Comparison of ENCODE assay signal across 10 cellular contexts in genomic region chr3:16496008-16496407, GRCh38. TPM values are rescaled to one million over a fixed set of nuclear protein-coding genes. Genes with fewer than 3 reads are reported as not detected.
A peak's percentile ranks its signal among the peaks of the same experiment; 100 is the strongest.
DNase-seq lines count a peak whose midpoint lies in the region; ATAC-seq and TF ChIP-seq lines count a peak whose summit lies in the region.
"Had no signal": no experiment of that assay in that cellular context is flagged by ENCODE, and none has a peak within 500 bp of the region (broad histone marks: within the 10 kb centered on the region; RNA-seq: fewer than 3 reads in every experiment).

No MANE protein-coding gene starts in this region.

- H3K4me3 Mint-ChIP-seq in glutamatergic neuron (ENCODE audit: unreplicated experiment) = no peak overlapping the region
- no peak overlapping the region for H3K4me3 Mint-ChIP-seq in nephron progenitor cell

- no peak for TF ChIP-seq CTCF in esophagus muscularis mucosa (IDR thresholded peaks at IDR 0.05)
- no peak for TF ChIP-seq CTCF in glutamatergic neuron (IDR thresholded peaks at IDR 0.05; ENCODE audit: partially characterized antibody, unreplicated experiment)
- TF ChIP-seq CTCF in colonic mucosa (IDR thresholded peaks at IDR 0.05) = no peak
- TF ChIP-seq CTCF in nephron progenitor cell (IDR thresholded peaks at IDR 0.05) = no peak

- H3K36me3 ChIP-seq in esophagus muscularis mucosa = peaks cover 0 to 32% (median 15%) of the 10 kb centered on the region in 4 donors
- no peaks in the 10 kb centered on the region for H3K36me3 ChIP-seq in colonic mucosa

- H3K4me1 ChIP-seq in esophagus muscularis mucosa = peaks cover 18 to 70% (median 52%) of the 10 kb centered on the region in 4 donors
- H3K4me1 ChIP-seq in colonic mucosa = no peaks in the 10 kb centered on the region

- DNase-seq in esophagus muscularis mucosa (ENCODE audit: extremely low spot score) = no peak
- DNase-seq in glutamatergic neuron = no peak
- no peak for DNase-seq in colonic mucosa
- no peak for DNase-seq in nephron progenitor cell
- DNase-seq: activated CD4-positive, alpha-beta T cell treated with anti-CD3 and anti-CD28 coated beads, Interleukin-2, amount 50 U/mL, for 4 hours; head of caudate nucleus; NCI-H1417 treated with DMSO at 0.1 percent for 48 hours had no signal

- H3K27me3 Mint-ChIP-seq in glutamatergic neuron (ENCODE audit: unreplicated experiment) (no peaks in the 10 kb centered on the region), nephron progenitor cell (ENCODE audit: low read depth, poor library complexity) (peaks cover 4% of the 10 kb centered on the region)

- H3K9ac ChIP-seq in colonic mucosa (ENCODE audit: low read depth in 2 of 2, low read length in 2 of 2) = no peak overlapping the region

- H3K4me1 Mint-ChIP-seq in glutamatergic neuron (ENCODE audit: low read depth, unreplicated experiment) = peaks cover 2% of the 10 kb centered on the region
- peaks cover 13% of the 10 kb centered on the region for H3K4me1 Mint-ChIP-seq in nephron progenitor cell

- intact Hi-C loops in esophagus muscularis mucosa (cut with DNase I) (no loop called here), colonic mucosa (cut with DNase I) (no loop called here)

- H3K4me3 ChIP-seq in esophagus muscularis mucosa (no peak overlapping the region), colonic mucosa (no peak overlapping the region)

- no peak for TF ChIP-seq EP300 in esophagus muscularis mucosa (IDR thresholded peaks at IDR 0.05)

- ATAC-seq in GM18861 (IDR thresholded peaks at IDR 0.05; ENCODE audit: unreplicated experiment) = peak; percentile 19
- peak; percentile 10 for ATAC-seq in GM21528 (IDR thresholded peaks at IDR 0.05; ENCODE audit: low FRiP score, unreplicated experiment)
- peak; percentile 21 for ATAC-seq in HG03342 (IDR thresholded peaks at IDR 0.05; ENCODE audit: unreplicated experiment)

- H3K36me3 Mint-ChIP-seq in glutamatergic neuron (ENCODE audit: unreplicated experiment) (peaks cover 4% of the 10 kb centered on the region), nephron progenitor cell (ENCODE audit: low read depth) (peaks cover 35% of the 10 kb centered on the region)

- H3K27me3 ChIP-seq in esophagus muscularis mucosa (no peaks in the 10 kb centered on the region), colonic mucosa (no peaks in the 10 kb centered on the region)

- H3K27ac ChIP-seq in esophagus muscularis mucosa (replicated peaks in 1 of 4) = peak overlapping the region in 3 of 4 donors; percentile 62 to 71 (median 63)
- H3K27ac ChIP-seq in colonic mucosa = no peak overlapping the region

- TF ChIP-seq POLR2A in esophagus muscularis mucosa (IDR thresholded peaks at IDR 0.05; ENCODE audit: low read depth) = no peak

- H3K9me3 ChIP-seq in esophagus muscularis mucosa = no peaks in the 10 kb centered on the region
- H3K9me3 ChIP-seq in colonic mucosa = no peaks in the 10 kb centered on the region

- H3K27ac Mint-ChIP-seq in glutamatergic neuron (ENCODE audit: unreplicated experiment) = no peak overlapping the region
- H3K27ac Mint-ChIP-seq in nephron progenitor cell = no peak overlapping the region

- WGBS in esophagus muscularis mucosa = 90% methylated on average over 2 of the region's 2 CpGs

- H3K9me3 Mint-ChIP-seq in glutamatergic neuron (ENCODE audit: unreplicated experiment) (peaks cover under 1% of the 10 kb centered on the region), nephron progenitor cell (peaks cover 23% of the 10 kb centered on the region)

RNA-seq across cellular contexts. Expression of gene RFTN1, which starts 17.5 kb away (rescaled TPM):
- total RNA-seq in esophagus muscularis mucosa (100 to 1,000 TPM in 2 of 4 donors, 10 to 100 TPM in 2; 79.7 to 142 (median 104) TPM), glutamatergic neuron (ENCODE audit: unreplicated experiment) (6.4 TPM), colonic mucosa (10 to 100 TPM in 1 of 2 donors, 1 to 10 TPM in 1; 4.0 to 10.2 TPM)

Comparison
In these comparisons a context has a peak if more than half of its experiments do, and no peak if none do; other contexts are left out.
1. RNA of gene RFTN1, which starts 17.5 kb away (total RNA-seq): 79.7 to 142 TPM in esophagus muscularis mucosa; 4.0 to 10.2 TPM in colonic mucosa and 6.4 TPM in glutamatergic neuron (single experiment); every median in the first group is over 4 times any median in the second.
2. Peak in every context shown above with its lines, with median percentiles within 50 percentile points of each other: ATAC-seq.